ENCODE assay signal across 8 cellular contexts in the genomic region with DNA sequence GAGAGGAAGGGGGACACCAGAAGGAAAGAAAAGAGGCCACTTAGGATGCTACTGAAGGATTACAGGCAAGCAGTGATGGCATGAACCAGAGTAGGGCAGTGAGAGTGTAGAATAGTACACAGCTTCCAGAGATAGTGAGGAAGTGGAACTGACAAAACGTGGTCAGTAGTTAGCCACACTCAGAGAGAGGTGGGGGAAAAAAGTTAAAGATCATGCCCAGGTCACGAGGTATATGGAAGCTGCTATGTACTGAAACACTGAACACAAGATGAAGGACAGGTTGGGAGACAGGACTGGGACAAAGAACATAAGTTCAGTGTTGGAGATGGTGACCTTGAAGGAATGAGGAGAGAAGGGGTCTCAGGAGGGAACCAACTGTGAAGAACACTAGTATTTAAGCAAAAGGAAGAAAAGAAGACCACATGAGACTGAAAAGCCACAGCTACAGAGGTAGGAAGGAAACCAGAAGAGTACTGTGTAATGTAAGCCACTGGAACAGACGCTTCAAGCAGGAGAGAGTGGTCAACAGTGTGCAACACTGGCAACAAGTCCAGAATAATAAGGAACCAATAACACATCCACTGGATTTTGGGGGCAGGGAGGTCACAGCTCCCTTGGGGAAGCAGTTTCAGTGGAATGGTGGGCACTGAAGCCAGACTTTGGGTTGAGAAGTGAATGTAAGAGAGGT.
DNase-seq lines count a peak whose midpoint lies in the region; ATAC-seq and TF ChIP-seq lines count a peak whose summit lies in the region.

No MANE protein-coding gene starts in this region.

- H3K9ac ChIP-seq in DND-41 (ENCODE audit: low read depth, low read length): peak overlapping the region; percentile 11; the same call in 1 of the 2 replicates

- no peaks in the 10 kb centered on the region for H3K36me3 ChIP-seq in DND-41 (ENCODE audit: insufficient read depth, low read length)

- H3K4me2 ChIP-seq in DND-41 (ENCODE audit: insufficient read depth, low read length): peak overlapping the region; percentile 35

- no peaks in the 10 kb centered on the region for H3K79me2 ChIP-seq in DND-41 (ENCODE audit: insufficient read depth, low read length)

- no peak for TF ChIP-seq CTCF in DND-41 (IDR thresholded peaks at IDR 0.05; ENCODE audit: borderline replicate concordance, extremely low read depth, low read length, poor library complexity, severe bottlenecking)

- H3K4me3 ChIP-seq in DND-41 (ENCODE audit: low read depth in 1 of 2, low read length in 2 of 2): peak overlapping the region in 1 of 2 experiments; percentile 8; a peak in 1 of 4 replicates

- H3K27ac ChIP-seq in DND-41 (ENCODE audit: low read length): peak overlapping the region; percentile 88
- H3K27ac ChIP-seq in cingulate gyrus (ENCODE audit: low read depth, low read length): peak overlapping the region; percentile 30

- peak overlapping the region; percentile 74 for H2AFZ ChIP-seq in DND-41 (ENCODE audit: low read depth, low read length)

- no peaks in the 10 kb centered on the region for H3K9me3 ChIP-seq in DND-41 (ENCODE audit: insufficient read depth, low read length, severe bottlenecking)

- ATAC-seq in DND-41 (ENCODE audit: insufficient read depth, low read depth) (peak; percentile 87), GM19463 (IDR thresholded peaks at IDR 0.05; ENCODE audit: unreplicated experiment) (peak; percentile 79), HG03159 (IDR thresholded peaks at IDR 0.05; ENCODE audit: unreplicated experiment) (peak; percentile 60)

- DNase-seq in DND-41: peak; percentile 39
- DNase-seq in NCI-H1694 (lab: John Stamatoyannopoulos, UW): no peak
- no peak for DNase-seq in D341Med (ENCODE audit: low spot score)
- DNase-seq in effector CD4-positive, alpha-beta T cell: no peak
- no peak for DNase-seq in DMS114 treated with DMSO at 0.1 percent for 48 hours (lab: John Stamatoyannopoulos, UW; ENCODE audit: unreplicated experiment)

- peaks cover 39% of the 10 kb centered on the region for H3K4me1 ChIP-seq in DND-41 (ENCODE audit: insufficient read depth, low read length)

- no peaks in the 10 kb centered on the region for H3K27me3 ChIP-seq in DND-41 (ENCODE audit: insufficient read depth, low read length, poor library complexity)

- no peaks in the 10 kb centered on the region for H4K20me1 ChIP-seq in DND-41 (ENCODE audit: insufficient read depth, low read length)
